ENCODE assay signal across 17 cellular contexts in genomic region chr5:56345352-56345751, GRCh38.
DNase-seq lines count a peak whose midpoint lies in the region; ATAC-seq, FAIRE-seq and TF ChIP-seq lines count a peak whose summit lies in the region.
"Had no signal": no experiment of that assay in that cellular context is flagged by ENCODE, and none has a peak within 500 bp of the region (broad histone marks: within the 10 kb centered on the region; RNA-seq: fewer than 3 reads in every experiment).

No MANE protein-coding gene starts in this region.

- H3K9me2 ChIP-seq in DOHH2 (replicated peaks; ENCODE audit: control insufficient read depth, low read length) (no peaks in the 10 kb centered on the region), Karpas-422 (replicated peaks; ENCODE audit: insufficient read depth, low read length) (no peaks in the 10 kb centered on the region)

- H2BK12ac ChIP-seq in trophoblast cell (ENCODE audit: low read length), result peak overlapping the region; percentile 63

- H3K4me2 ChIP-seq in DOHH2 (ENCODE audit: low read length), result 0 out of 2 replicates have a peak overlapping the region, but pooled peaks have one; percentile 61
- peak overlapping the region; percentile 57 for H3K4me2 ChIP-seq in Karpas-422 (ENCODE audit: low read depth, low read length, poor library complexity, severe bottlenecking)
- H3K4me2 ChIP-seq in endothelial cell of umbilical vein (ENCODE audit: insufficient read depth, low read length), result no peak overlapping the region
- no peak overlapping the region for H3K4me2 ChIP-seq in trophoblast cell (ENCODE audit: low read length)
- H3K4me2 ChIP-seq: A549 had no signal

- intact Hi-C loops in endothelial cell of umbilical vein (cut with micrococcal nuclease), result no loop called here

- H4K91ac ChIP-seq in trophoblast cell (ENCODE audit: low read depth, low read length), result peak overlapping the region; percentile 19

- H4K20me1 ChIP-seq in DOHH2 (ENCODE audit: control insufficient read depth, insufficient read depth, low read depth, low read length), result no peaks in the 10 kb centered on the region
- H4K20me1 ChIP-seq in Karpas-422 (ENCODE audit: insufficient read depth, low read depth, low read length), result no peaks in the 10 kb centered on the region
- H4K20me1 ChIP-seq in endothelial cell of umbilical vein (replicated peaks; ENCODE audit: control insufficient read depth, extremely low read depth, insufficient read depth, low read length), result no peaks in the 10 kb centered on the region

- POLR2A ChIA-PET in endothelial cell of umbilical vein (lab: Charles Lee), result no interaction called here

- H3K27me3 ChIP-seq in DOHH2 (ENCODE audit: control insufficient read depth, low read length) (no peaks in the 10 kb centered on the region), Karpas-422 (ENCODE audit: low read length) (no peaks in the 10 kb centered on the region), endothelial cell of umbilical vein (ENCODE audit: control insufficient read depth in 2 of 2, insufficient read depth in 2 of 2, low read length in 2 of 2) (no peaks in the 10 kb centered on the region), trophoblast cell (ENCODE audit: insufficient read depth, low read length) (no peaks in the 10 kb centered on the region)

- H3K9me1 ChIP-seq in endothelial cell of umbilical vein (replicated peaks; ENCODE audit: control insufficient read depth, extremely low read depth, insufficient read depth, low read length), result no peaks in the 10 kb centered on the region

- H3K23ac ChIP-seq in trophoblast cell (ENCODE audit: low read length), result no peak overlapping the region

- H2AFZ ChIP-seq in Karpas-422 (ENCODE audit: low read length) (no peak overlapping the region), endothelial cell of umbilical vein (ENCODE audit: low read depth, low read length) (no peak overlapping the region), trophoblast cell (ENCODE audit: insufficient read depth, low read length, poor library complexity) (no peak overlapping the region)

- H3K79me2 ChIP-seq in DOHH2 (ENCODE audit: control insufficient read depth, low read length) (no peaks in the 10 kb centered on the region), Karpas-422 (ENCODE audit: low read length) (no peaks in the 10 kb centered on the region), endothelial cell of umbilical vein (ENCODE audit: control insufficient read depth, insufficient read depth, low read length) (no peaks in the 10 kb centered on the region), trophoblast cell (ENCODE audit: control insufficient read depth, insufficient read depth, low read length, poor library complexity) (no peaks in the 10 kb centered on the region)

- ATAC-seq in HG02588 (IDR thresholded peaks at IDR 0.05; ENCODE audit: unreplicated experiment) (no peak), GM21825 (IDR thresholded peaks at IDR 0.05; ENCODE audit: unreplicated experiment) (no peak), GM21737 (IDR thresholded peaks at IDR 0.05; ENCODE audit: unreplicated experiment) (no peak)
- ATAC-seq: A549; CD8-positive, alpha-beta T cell had no signal

- no peak overlapping the region for H4K8ac ChIP-seq in trophoblast cell (ENCODE audit: low read depth, low read length)

- TF ChIP-seq CTCF in DOHH2 (IDR thresholded peaks at IDR 0.05; ENCODE audit: low read depth, low read length, poor library complexity, severe bottlenecking), result no peak
- TF ChIP-seq CTCF in endothelial cell of umbilical vein (IDR thresholded peaks at IDR 0.05; ENCODE audit: extremely low read depth in 1 of 2, insufficient read depth in 1 of 2, low read depth in 1 of 2, low read length in 2 of 2), result no peak

- no peak for TF ChIP-seq POLR2A in endothelial cell of umbilical vein (IDR thresholded peaks at IDR 0.05; ENCODE audit: low read depth, low read length)

- DNase-seq in Karpas-422, result no peak
- peak; percentile 23 for DNase-seq in endothelial cell of umbilical vein (ENCODE audit: low read depth, low spot score)
- DNase-seq in trophoblast cell, result no peak
- DNase-seq in OCI-M1 (lab: John Stamatoyannopoulos, UW), result no peak
- DNase-seq: CD8-positive, alpha-beta T cell; COR-L47; DMS153; DND-41; GF-D8; HCEC 1CT had no signal

- H2BK5ac ChIP-seq in trophoblast cell (ENCODE audit: low read depth, low read length, poor library complexity), result no peak overlapping the region

- no peaks in the 10 kb centered on the region for H3F3A ChIP-seq in DOHH2 (ENCODE audit: control insufficient read depth, insufficient read depth)

- H2AK5ac ChIP-seq in trophoblast cell (ENCODE audit: low read length), result peak overlapping the region; percentile 39

- H3K4ac ChIP-seq in trophoblast cell (ENCODE audit: low read depth, low read length), result peak overlapping the region; percentile 29

- H3K9me3 ChIP-seq in DOHH2 (ENCODE audit: control insufficient read depth, insufficient read depth, low read length) (peaks cover 3% of the 10 kb centered on the region; the same call in 1 of the 2 replicates), Karpas-422 (ENCODE audit: low read length) (no peaks in the 10 kb centered on the region), endothelial cell of umbilical vein (replicated peaks; ENCODE audit: control insufficient read depth, insufficient read depth, low read length) (no peaks in the 10 kb centered on the region), trophoblast cell (ENCODE audit: insufficient read depth, low read depth, low read length) (no peaks in the 10 kb centered on the region)
- H3K9me3 ChIP-seq: A549 had no signal

- H4K12ac ChIP-seq in trophoblast cell (ENCODE audit: low read depth, low read length), result no peak overlapping the region

- H3K9ac ChIP-seq in Karpas-422 (ENCODE audit: low read length) (no peak overlapping the region), endothelial cell of umbilical vein (replicated peaks; ENCODE audit: extremely low read depth, insufficient read depth, low read length) (no peak overlapping the region), trophoblast cell (ENCODE audit: low read length) (no peak overlapping the region)

- no TSS peak for BruUV-seq in endothelial cell of umbilical vein (replicated peaks; lab: Mats Ljungman, UMichigan)

- H3K4me3 ChIP-seq in DOHH2 (ENCODE audit: low read length) (no peak overlapping the region), Karpas-422 (ENCODE audit: low read length) (no peak overlapping the region), endothelial cell of umbilical vein (replicated peaks in 1 of 3; ENCODE audit: insufficient read depth in 1 of 3, low read depth in 1 of 3, low read length in 3 of 3) (no peak overlapping the region), trophoblast cell (ENCODE audit: low read depth, low read length) (no peak overlapping the region)
- H3K4me3 ChIP-seq: A549 had no signal

- H3K4me1 ChIP-seq in DOHH2 (ENCODE audit: control insufficient read depth, low read length) (peaks cover 37% of the 10 kb centered on the region), Karpas-422 (ENCODE audit: low read length) (peaks cover 26% of the 10 kb centered on the region), endothelial cell of umbilical vein (ENCODE audit: control insufficient read depth, extremely low read depth, insufficient read depth, low read length) (peaks cover 34% of the 10 kb centered on the region), trophoblast cell (ENCODE audit: control insufficient read depth in 1 of 2, insufficient read depth in 2 of 2, low read length in 2 of 2) (peaks cover 5 to 8% of the 10 kb centered on the region in 2 experiments)

- H3K18ac ChIP-seq in trophoblast cell (ENCODE audit: low read length), result no peak overlapping the region

- FAIRE-seq in endothelial cell of umbilical vein (lab: Jason Lieb, UNC), result no peak
- FAIRE-seq: A549, D721Med, GM19239 had no signal

- H3K27ac ChIP-seq in DOHH2 (ENCODE audit: low read depth, low read length) (no peak overlapping the region), Karpas-422 (ENCODE audit: low read length) (0 out of 2 replicates have a peak overlapping the region, but pooled peaks have one; percentile 49), endothelial cell of umbilical vein (ENCODE audit: insufficient read depth, low read depth, low read length) (no peak overlapping the region), trophoblast cell (ENCODE audit: low read depth, low read length) (no peak overlapping the region)

- H3K79me1 ChIP-seq in trophoblast cell (ENCODE audit: low read length), result peaks cover 12% of the 10 kb centered on the region

- peak overlapping the region; percentile 35 for H3K14ac ChIP-seq in trophoblast cell (ENCODE audit: low read length)

- dilution Hi-C loops in endothelial cell of umbilical vein (cut with MboI; ENCODE audit: extremely low pct_ligation_motif_present, low sequenced_read_pairs), result no loop called here

- H3K36me3 ChIP-seq in DOHH2 (ENCODE audit: control insufficient read depth, low read length) (no peaks in the 10 kb centered on the region), Karpas-422 (ENCODE audit: insufficient read depth, low read length) (no peaks in the 10 kb centered on the region), endothelial cell of umbilical vein (ENCODE audit: control insufficient read depth in 2 of 2, extremely low read depth in 1 of 2, insufficient read depth in 2 of 2, low read length in 2 of 2) (no peaks in the 10 kb centered on the region), trophoblast cell (ENCODE audit: control insufficient read depth in 1 of 2, insufficient read depth in 2 of 2, low read length in 2 of 2) (no peaks in the 10 kb centered on the region)

- peak overlapping the region; percentile 63 for H2BK120ac ChIP-seq in trophoblast cell (ENCODE audit: insufficient read depth, low read length, poor library complexity)

- CTCF ChIA-PET in endothelial cell of umbilical vein (lab: Charles Lee), result no interaction called here

TF ChIP-seq in endothelial cell of umbilical vein, 7 proteins besides CTCF, POLR2A, EP300 and RAD21:
- TF ChIP-seq MYC (IDR thresholded peaks at IDR 0.05; ENCODE audit: low read depth, low read length), result no peak
- TF ChIP-seq POLR2AphosphoS5 (IDR thresholded peaks at IDR 0.05; ENCODE audit: insufficient read depth, low read depth, low read length), result no peak
- TF ChIP-seq EZH2 (IDR thresholded peaks at IDR 0.05; ENCODE audit: borderline replicate concordance, low read depth, low read length, severe bottlenecking), result no peak
- no peak for TF ChIP-seq GATA2 (IDR thresholded peaks at IDR 0.05; ENCODE audit: insufficient read depth, insufficient read length, low read depth, low read length)
- no peak for TF ChIP-seq MAX (IDR thresholded peaks at IDR 0.05; ENCODE audit: insufficient read depth, insufficient read length)
- no peak for TF ChIP-seq JUN (IDR thresholded peaks at IDR 0.05; ENCODE audit: borderline replicate concordance, insufficient read depth, insufficient read length, low read depth)
- TF ChIP-seq FOS (IDR thresholded peaks at IDR 0.05; ENCODE audit: borderline replicate concordance, insufficient read depth, low read length), result no peak

Comparison
In these comparisons a context has a peak if more than half of its experiments do, and no peak if none do; other contexts are left out.
1. H3K4me2 ChIP-seq: peak in DOHH2 (single experiment) and Karpas-422 (single experiment); none in endothelial cell of umbilical vein (single experiment) and trophoblast cell (single experiment).